ENCODE assay signal across 37 cellular contexts in the genomic region with DNA sequence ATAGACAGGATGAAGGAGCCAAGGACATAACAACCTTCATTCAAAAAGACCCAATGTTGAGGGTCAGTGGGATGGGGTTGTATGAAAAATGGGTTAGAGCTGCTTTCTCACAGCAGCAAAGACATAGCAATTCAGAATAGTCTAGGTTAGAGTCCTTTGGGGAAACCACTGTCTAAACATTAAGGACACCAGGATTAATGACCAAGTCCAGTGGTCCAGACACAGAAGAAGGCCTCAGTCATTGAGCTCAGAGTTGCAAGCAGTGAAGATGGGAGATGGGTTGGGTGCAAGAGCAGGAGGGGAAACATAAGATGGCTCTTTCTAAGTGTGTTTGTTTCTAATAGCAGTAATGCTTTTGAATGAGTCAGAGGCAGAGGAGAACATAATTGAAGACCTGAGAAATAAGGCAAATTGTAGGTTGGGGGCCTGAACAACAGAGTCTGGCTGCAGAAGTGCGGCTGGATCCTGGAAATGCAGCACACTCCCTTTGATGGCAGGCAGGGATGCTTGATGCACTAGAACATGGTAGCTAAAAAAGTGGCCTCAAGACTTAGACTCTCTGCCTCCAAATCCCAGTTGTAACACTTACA. TPM values are rescaled to one million over a fixed set of nuclear protein-coding genes. Genes with fewer than 3 reads are reported as not detected.
"Had no signal": no experiment of that assay in that cellular context is flagged by ENCODE, and none has a peak within 500 bp of the region (broad histone marks: within the 10 kb centered on the region; RNA-seq: fewer than 3 reads in every experiment).

No MANE protein-coding gene starts in this region.

- H3K4me1 Mint-ChIP-seq: activated CD4-positive, alpha-beta T cell treated with anti-CD3 and anti-CD28 coated beads, Interleukin-2, amount 10 ng/mL, durations not matched to agents 7 days and 5 days; activated naive CD4-positive, alpha-beta T cell treated with anti-CD3 and anti-CD28 coated beads, Interleukin-2, amount 50 U/mL, for 24 hours; activated naive CD8-positive, alpha-beta T cell treated with anti-CD3 and anti-CD28 coated beads, Interleukin-2, amount 10 ng/mL, durations not matched to agents 7 days and 5 days had no signal

- H3K36me3 ChIP-seq: breast epithelium, MG63, SJCRH30 had no signal

- H3K27ac ChIP-seq: body of pancreas, breast epithelium, SJCRH30, SK-N-MC had no signal

- DNase-seq: activated CD4-positive, alpha-beta T cell treated with anti-CD3 and anti-CD28 coated beads for 36 hours; activated CD4-positive, alpha-beta T cell treated with anti-CD3 and anti-CD28 coated beads, Interleukin-2, amount 10 ng/mL, durations not matched to agents 7 days and 5 days; activated CD4-positive, alpha-beta T cell treated with anti-CD3 and anti-CD28 coated beads, Interleukin-2, amount 50 U/mL, for 48 hours; activated CD8-positive, alpha-beta T cell treated with anti-CD3 and anti-CD28 coated beads, Interleukin-2, amount 10 ng/mL, durations not matched to agents 7 days and 5 days; activated gamma-delta T cell; activated naive CD4-positive, alpha-beta T cell treated with Interleukin-2 at 50 U/mL for 16 hours; activated naive CD8-positive, alpha-beta T cell treated with anti-CD3 and anti-CD28 coated beads, Interleukin-2, amount 10 ng/mL, durations not matched to agents 7 days and 5 days; activated T-cell treated with anti-CD3 and anti-CD28 coated beads, Interleukin-2, amount 50 U/mL, for 24 hours; amygdala; body of pancreas; caudate nucleus; cerebellar nuclear complex; Kasumi-1; MG63; NCI-H1048; NCI-H1105 treated with DMSO at 0.1 percent for 48 hours; NCI-H1436; NCI-H1694; NCI-H1930; NCI-H2081 treated with DMSO at 0.1 percent for 48 hours; NCI-H510A; NCI-H526; NCI-H748 treated with DMSO at 0.1 percent for 48 hours; NK-92 treated with Interleukin-12 subunit alpha and Interleukin-12 subunit beta, amount 100 ng/mL, for 24 hours; SHP77; SJCRH30 had no signal

- ATAC-seq: activated CD4-positive, alpha-beta T cell treated with anti-CD3 and anti-CD28 coated beads for 36 hours; activated CD4-positive, CD25-positive, alpha-beta regulatory T cell treated with anti-CD3 and anti-CD28 coated beads, Interleukin-2, amount 50 U/mL, for 24 hours; activated CD8-positive, alpha-beta T cell treated with anti-CD3 and anti-CD28 coated beads, Interleukin-2, amount 10 ng/mL, durations not matched to agents 7 days and 5 days; body of pancreas; Panc1; WTC11 had no signal

- H3K4me3 ChIP-seq: body of pancreas, breast epithelium, MG63, SJCRH30, SK-N-MC had no signal

- H3K4me3 Mint-ChIP-seq: activated CD4-positive, alpha-beta T cell treated with anti-CD3 and anti-CD28 coated beads for 36 hours; activated CD4-positive, alpha-beta T cell treated with anti-CD3 and anti-CD28 coated beads, Interleukin-2, amount 10 ng/mL, durations not matched to agents 7 days and 5 days; activated CD8-positive, alpha-beta T cell treated with anti-CD3 and anti-CD28 coated beads, Interleukin-2, amount 10 ng/mL, durations not matched to agents 7 days and 5 days; activated naive CD4-positive, alpha-beta T cell treated with anti-CD3 and anti-CD28 coated beads, Interleukin-2, amount 50 U/mL, for 24 hours; activated naive CD8-positive, alpha-beta T cell treated with anti-CD3 and anti-CD28 coated beads, Interleukin-2, amount 10 ng/mL, durations not matched to agents 7 days and 5 days; activated T-cell treated with anti-CD3 and anti-CD28 coated beads, Interleukin-2, amount 50 U/mL, for 24 hours; T-helper 1 cell treated with Interleukin-12 subunit alpha and Interleukin-12 subunit beta and Interleukin-4 antibody, amounts not matched to agents 30 μg/mL and 1 μg/mL, for 36 hours; T-helper 2 cell treated with Interferon-gamma antibody and Interleukin-4, amounts not matched to agents 5 μg/mL and 100 μg/mL, for 36 hours; WTC11 had no signal

- H3K9me3 Mint-ChIP-seq: activated CD4-positive, alpha-beta T cell treated with anti-CD3 and anti-CD28 coated beads, Interleukin-2, amount 10 ng/mL, durations not matched to agents 7 days and 5 days; activated naive CD4-positive, alpha-beta T cell treated with anti-CD3 and anti-CD28 coated beads, Interleukin-2, amount 50 U/mL, for 24 hours; activated naive CD8-positive, alpha-beta T cell treated with anti-CD3 and anti-CD28 coated beads, Interleukin-2, amount 10 ng/mL, durations not matched to agents 7 days and 5 days; activated T-cell treated with anti-CD3 and anti-CD28 coated beads, Interleukin-2, amount 50 U/mL, for 24 hours; activated T-helper 2 cell treated with anti-CD3 and anti-CD28 coated beads, Interferon-gamma antibody, Interleukin-2, Interleukin-4, amounts not matched to agents 10 μg/mL and 5 μg/mL and 100 μg/mL, durations not matched to agents 14 hours and 24 hours and 36 hours; T-helper 1 cell treated with Interleukin-12 subunit alpha and Interleukin-12 subunit beta and Interleukin-4 antibody, amounts not matched to agents 30 μg/mL and 1 μg/mL, for 36 hours; T-helper 2 cell treated with Interferon-gamma antibody and Interleukin-4, amounts not matched to agents 5 μg/mL and 100 μg/mL, for 36 hours had no signal

- H3K36me3 Mint-ChIP-seq: activated naive CD4-positive, alpha-beta T cell treated with anti-CD3 and anti-CD28 coated beads, Interleukin-2, amount 50 U/mL, for 24 hours; activated naive CD8-positive, alpha-beta T cell treated with anti-CD3 and anti-CD28 coated beads, Interleukin-2, amount 10 ng/mL, durations not matched to agents 7 days and 5 days had no signal

- H3K27ac Mint-ChIP-seq: activated CD4-positive, alpha-beta T cell treated with anti-CD3 and anti-CD28 coated beads for 36 hours; activated CD4-positive, alpha-beta T cell treated with anti-CD3 and anti-CD28 coated beads, Interleukin-2, amount 10 ng/mL, durations not matched to agents 7 days and 5 days; activated CD8-positive, alpha-beta T cell treated with anti-CD3 and anti-CD28 coated beads, Interleukin-2, amount 10 ng/mL, durations not matched to agents 7 days and 5 days; activated naive CD4-positive, alpha-beta T cell treated with anti-CD3 and anti-CD28 coated beads, Interleukin-2, amount 50 U/mL, for 24 hours; activated naive CD8-positive, alpha-beta T cell treated with anti-CD3 and anti-CD28 coated beads, Interleukin-2, amount 10 ng/mL, durations not matched to agents 7 days and 5 days; activated T-cell treated with anti-CD3 and anti-CD28 coated beads, Interleukin-2, amount 50 U/mL, for 24 hours; activated T-helper 2 cell treated with anti-CD3 and anti-CD28 coated beads, Interferon-gamma antibody, Interleukin-2, Interleukin-4, amounts not matched to agents 10 μg/mL and 5 μg/mL and 100 μg/mL, durations not matched to agents 14 hours and 24 hours and 36 hours; T-helper 1 cell treated with Interleukin-12 subunit alpha and Interleukin-12 subunit beta and Interleukin-4 antibody, amounts not matched to agents 30 μg/mL and 1 μg/mL, for 36 hours; T-helper 2 cell treated with Interferon-gamma antibody and Interleukin-4, amounts not matched to agents 5 μg/mL and 100 μg/mL, for 36 hours; WTC11 had no signal

- H3K4me1 ChIP-seq: body of pancreas, breast epithelium, SJCRH30 had no signal

- FAIRE-seq: astrocyte had no signal

- H3K9me3 ChIP-seq: body of pancreas, breast epithelium, MG63, SJCRH30 had no signal

- H3K27me3 ChIP-seq: body of pancreas, breast epithelium, MG63, SJCRH30 had no signal

RNA-seq across cellular contexts. Expression of a gene that starts 3.7 kb away (rescaled TPM):
- total RNA-seq: activated CD4-positive, alpha-beta T cell treated with anti-CD3 and anti-CD28 coated beads for 36 hours; activated CD4-positive, alpha-beta T cell treated with anti-CD3 and anti-CD28 coated beads, Interleukin-2, amount 10 ng/mL, durations not matched to agents 7 days and 5 days; activated CD8-positive, alpha-beta T cell treated with anti-CD3 and anti-CD28 coated beads, Interleukin-2, amount 10 ng/mL, durations not matched to agents 7 days and 5 days; activated naive CD8-positive, alpha-beta T cell treated with anti-CD3 and anti-CD28 coated beads, Interleukin-2, amount 10 ng/mL, durations not matched to agents 7 days and 5 days; activated T-helper 2 cell treated with anti-CD3 and anti-CD28 coated beads, Interferon-gamma antibody, Interleukin-2, Interleukin-4, amounts not matched to agents 10 μg/mL and 5 μg/mL and 100 μg/mL, durations not matched to agents 14 hours and 24 hours and 36 hours; astrocyte; body of pancreas; SJCRH30; WTC11 had no signal

RNA-seq across cellular contexts. Expression of a gene that starts 16.6 kb away (rescaled TPM):
- total RNA-seq: activated CD4-positive, alpha-beta T cell treated with anti-CD3 and anti-CD28 coated beads for 36 hours; activated CD4-positive, alpha-beta T cell treated with anti-CD3 and anti-CD28 coated beads, Interleukin-2, amount 10 ng/mL, durations not matched to agents 7 days and 5 days; activated CD8-positive, alpha-beta T cell treated with anti-CD3 and anti-CD28 coated beads, Interleukin-2, amount 10 ng/mL, durations not matched to agents 7 days and 5 days; activated T-helper 2 cell treated with anti-CD3 and anti-CD28 coated beads, Interferon-gamma antibody, Interleukin-2, Interleukin-4, amounts not matched to agents 10 μg/mL and 5 μg/mL and 100 μg/mL, durations not matched to agents 14 hours and 24 hours and 36 hours; SJCRH30; WTC11 had no signal

RNA-seq across cellular contexts. Expression of a gene that starts 45.0 kb away (rescaled TPM):
- total RNA-seq: activated naive CD8-positive, alpha-beta T cell treated with anti-CD3 and anti-CD28 coated beads, Interleukin-2, amount 10 ng/mL, durations not matched to agents 7 days and 5 days; body of pancreas; RPMI7951; SJCRH30 had no signal
